In genomic region chr11:2120359-2121100, GRCh38 we compare ENCODE assay signal across 1 cellular context.
TF ChIP-seq lines count a peak whose summit lies in the region.

No MANE protein-coding gene starts in this region.

TF ChIP-seq in WTC11, 78 proteins besides CTCF, POLR2A, EP300 and RAD21 (continued from another document):
- TF ChIP-seq CDX4 (CRISPR knock-in tag; IDR thresholded peaks at IDR 0.05; ENCODE audit: borderline replicate concordance) (no peak), FOXJ3 (CRISPR knock-in tag; IDR thresholded peaks at IDR 0.05; ENCODE audit: borderline replicate concordance) (no peak), EMX1 (CRISPR knock-in tag; IDR thresholded peaks at IDR 0.05) (no peak), GABPB1 (CRISPR knock-in tag; IDR thresholded peaks at IDR 0.05) (no peak), NR3C1 (CRISPR knock-in tag; conservative IDR thresholded peaks at IDR 0.05; ENCODE audit: low read depth) (no peak), NR2C2 (CRISPR knock-in tag; IDR thresholded peaks at IDR 0.05) (no peak), ETV6 (CRISPR knock-in tag; IDR thresholded peaks at IDR 0.05) (no peak), CREB1 (CRISPR knock-in tag; IDR thresholded peaks at IDR 0.05) (no peak), ZNF512 (CRISPR knock-in tag; IDR thresholded peaks at IDR 0.05; ENCODE audit: borderline replicate concordance) (no peak)
